Comparison of ENCODE assay signal across 25 cellular contexts in genomic region chr5:25066239-25066638, GRCh38.
DNase-seq lines count a peak whose midpoint lies in the region; ATAC-seq, FAIRE-seq and TF ChIP-seq lines count a peak whose summit lies in the region.
"Had no signal": no experiment of that assay in that cellular context is flagged by ENCODE, and none has a peak within 500 bp of the region (broad histone marks: within the 10 kb centered on the region; RNA-seq: fewer than 3 reads in every experiment).

No MANE protein-coding gene starts in this region.

- H2BK5ac ChIP-seq in H1 (ENCODE audit: low read depth, low read length) = no peak overlapping the region

- FAIRE-seq in HepG2 (lab: Jason Lieb, UNC) (no peak), H1 (lab: Jason Lieb, UNC) (no peak)
- FAIRE-seq: GM12878, GM12892, GM18507 had no signal

- H3K9me3 ChIP-seq in HepG2 (ENCODE audit: low read length) (peaks cover 17% of the 10 kb centered on the region), right lobe of liver (no peaks in the 10 kb centered on the region), H1 (ENCODE audit: insufficient read depth in 2 of 2, low read depth in 1 of 2, low read length in 1 of 2) (no peaks in the 10 kb centered on the region)
- H3K9me3 ChIP-seq: BE2C, BLaER1 had no signal

- no peak for TF ChIP-seq EP300 in HepG2 (IDR thresholded peaks at IDR 0.05; ENCODE audit: low read depth in 2 of 2, low read length in 2 of 2)
- no peak for TF ChIP-seq EP300 in HepG2 (CRISPR knock-in tag; IDR thresholded peaks at IDR 0.05; ENCODE audit: borderline replicate concordance)
- TF ChIP-seq EP300 in Ishikawa (IDR thresholded peaks at IDR 0.05; ENCODE audit: borderline replicate concordance) = no peak
- no peak for TF ChIP-seq EP300 in H1 (IDR thresholded peaks at IDR 0.05; ENCODE audit: borderline replicate concordance in 1 of 2, low read depth in 2 of 2, low read length in 2 of 2)

- H3K79me2 ChIP-seq in HepG2 (ENCODE audit: insufficient read depth, low read length) = no peaks in the 10 kb centered on the region
- no peaks in the 10 kb centered on the region for H3K79me2 ChIP-seq in H1 (ENCODE audit: control insufficient read depth in 1 of 2, insufficient read depth in 2 of 2, low read length in 2 of 2)

- no peak overlapping the region for H3K4me2 ChIP-seq in HepG2 (ENCODE audit: low read depth, low read length)
- no peak overlapping the region for H3K4me2 ChIP-seq in H1 (ENCODE audit: insufficient read depth in 1 of 2, low read depth in 2 of 2, low read length in 2 of 2)
- H3K4me2 ChIP-seq: BLaER1 had no signal

- no peaks in the 10 kb centered on the region for H3K23me2 ChIP-seq in H1 (ENCODE audit: low read depth, low read length)

- H4K8ac ChIP-seq in H1 (ENCODE audit: extremely low read depth, insufficient read depth, low read length) = no peak overlapping the region

- H3K79me1 ChIP-seq in H1 (ENCODE audit: low read depth, low read length) = no peaks in the 10 kb centered on the region

- no TSS peak for BruUV-seq in HepG2 (replicated peaks; lab: Mats Ljungman, UMichigan)

- H2BK12ac ChIP-seq in H1 (ENCODE audit: low read depth, low read length) = no peak overlapping the region

- POLR2A ChIA-PET in HepG2 (lab: Yijun Ruan, JAX) (no interaction called here), H1 (lab: Charles Lee; ENCODE audit: partially characterized antibody) (no interaction called here)

- 10% methylated on average over 1 of the region's 1 CpG for WGBS in HepG2 (ENCODE audit: low lambda C conversion rate)
- 56% methylated on average over 1 of the region's 1 CpG for WGBS in right lobe of liver (ENCODE audit: insufficient coverage, low coverage, low lambda C conversion rate, missing lambda C conversion rate)
- 85% methylated on average over 1 of the region's 1 CpG; no CpG with 5 or more reads in 1 of the 2 experiments for WGBS in H1 (ENCODE audit: extremely low coverage in 1 of 2, insufficient coverage in 1 of 2, insufficient read length in 1 of 2, insufficient replicate concordance in 2 of 2, low coverage in 1 of 2, low lambda C conversion rate in 2 of 2, missing lambda C conversion rate in 1 of 2), 2 experiments

- no peak overlapping the region for H3K4ac ChIP-seq in H1 (replicated peaks; ENCODE audit: insufficient read length, low read depth, low read length)

- H3K36me3 ChIP-seq in HepG2 (replicated peaks in 1 of 2; ENCODE audit: control insufficient read depth in 1 of 2, insufficient read depth in 2 of 2, low read length in 2 of 2) (no peaks in the 10 kb centered on the region), right lobe of liver (no peaks in the 10 kb centered on the region), H1 (ENCODE audit: control insufficient read depth in 2 of 4, insufficient read depth in 4 of 4, low read length in 3 of 4) (no peaks in the 10 kb centered on the region)
- H3K36me3 ChIP-seq: BE2C, BLaER1 had no signal

- H2AFZ ChIP-seq in HepG2 (ENCODE audit: low read length) = no peak overlapping the region
- no peak overlapping the region for H2AFZ ChIP-seq in H1 (ENCODE audit: low read length)

- H3K9ac ChIP-seq in HepG2 (ENCODE audit: insufficient read depth, low read depth, low read length) = no peak overlapping the region
- no peak overlapping the region for H3K9ac ChIP-seq in H1 (replicated peaks in 1 of 4; ENCODE audit: extremely low read depth in 1 of 4, low read depth in 3 of 4, low read length in 3 of 4)
- H3K9ac ChIP-seq: BLaER1 had no signal

- H4K20me1 ChIP-seq in HepG2 (ENCODE audit: insufficient read depth, low read length) = no peaks in the 10 kb centered on the region
- no peaks in the 10 kb centered on the region for H4K20me1 ChIP-seq in H1 (replicated peaks in 1 of 2; ENCODE audit: control insufficient read depth in 1 of 2, insufficient read depth in 2 of 2, low read length in 2 of 2)
- H4K20me1 ChIP-seq: BLaER1 had no signal

- no peak for ATAC-seq in HepG2
- ATAC-seq in right lobe of liver = no peak
- no peak for ATAC-seq in HG02973 (IDR thresholded peaks at IDR 0.05; ENCODE audit: unreplicated experiment)
- ATAC-seq: GM12878 had no signal

- no peak overlapping the region for H4K91ac ChIP-seq in H1 (replicated peaks; ENCODE audit: insufficient read length, low read length)

- intact Hi-C loops in HepG2 (cut with micrococcal nuclease; ENCODE audit: unreplicated experiment) (no loop called here), right lobe of liver (cut with DNase I) (no loop called here)

- no peak overlapping the region for H3K14ac ChIP-seq in H1 (ENCODE audit: insufficient read length)

- CTCF ChIA-PET in HepG2 (lab: Yijun Ruan, JAX; ENCODE audit: low intra/inter-chr PET ratio, low total read pairs) = no interaction called here
- CTCF ChIA-PET in H1 (lab: Charles Lee; ENCODE audit: partially characterized antibody) = no interaction called here

- H3K27me3 ChIP-seq in HepG2 (ENCODE audit: control insufficient read depth in 1 of 2, insufficient read depth in 2 of 2, low read length in 2 of 2) = no peaks in the 10 kb centered on the region; a peak in 1 of 5 replicates
- no peaks in the 10 kb centered on the region for H3K27me3 ChIP-seq in right lobe of liver
- no peaks in the 10 kb centered on the region for H3K27me3 ChIP-seq in H1 (replicated peaks in 1 of 4; ENCODE audit: control insufficient read depth in 3 of 4, extremely low read depth in 1 of 4, insufficient read depth in 3 of 4, low read length in 3 of 4)
- H3K27me3 ChIP-seq: BE2C, BLaER1 had no signal

- no peak for TF ChIP-seq CTCF in HepG2 (CRISPR knock-in tag; IDR thresholded peaks at IDR 0.05)
- no peak for TF ChIP-seq CTCF in right lobe of liver (IDR thresholded peaks at IDR 0.05)
- no peak for TF ChIP-seq CTCF in H1 (IDR thresholded peaks at IDR 0.05; ENCODE audit: control extremely low read depth in 1 of 3, insufficient read depth in 1 of 3, low read depth in 1 of 3, low read length in 3 of 3)

- H3K18ac ChIP-seq in H1 (ENCODE audit: extremely low read depth, low read length) = no peak overlapping the region

- in situ Hi-C loops in HepG2 (cut with HindIII; ENCODE audit: extremely low pct_ligation_motif_present, low pct_unique_long_range_greater_than_20kb) = no loop called here

- H3K4me3 ChIP-seq in HepG2 (replicated peaks in 1 of 3; ENCODE audit: insufficient read depth in 1 of 3, low read depth in 2 of 3, low read length in 3 of 3) (no peak overlapping the region), right lobe of liver (no peak overlapping the region), H1 (ENCODE audit: extremely low read depth in 1 of 4, insufficient read depth in 2 of 4, low read depth in 3 of 4, low read length in 4 of 4) (no peak overlapping the region)
- H3K4me3 ChIP-seq: BLaER1, GM12878 had no signal

- no peak for DNase-seq in HepG2 (ENCODE audit: low spot score)
- DNase-seq in right lobe of liver = no peak
- DNase-seq in H1 (ENCODE audit: low read depth in 1 of 2, low spot score in 2 of 2) = no peak
- DNase-seq in NCI-H2081 (lab: John Stamatoyannopoulos, UW) = no peak
- DNase-seq: ACHN; BE2C; C1 segment of cervical spinal cord; CD4-positive, alpha-beta memory T cell; CD4-positive, CD25-positive, alpha-beta regulatory T cell; CD8-positive, alpha-beta memory T cell; COR-L47; DMS 273 treated with DMSO at 0.1 percent for 48 hours; DMS153; DMS53; DMS79; DND-41; EL; GDM1 had no signal

- no peak for TF ChIP-seq RAD21 in HepG2 (CRISPR knock-in tag; IDR thresholded peaks at IDR 0.05)
- TF ChIP-seq RAD21 in Ishikawa (IDR thresholded peaks at IDR 0.05; ENCODE audit: low read depth) = no peak
- no peak for TF ChIP-seq RAD21 in H1 (IDR thresholded peaks at IDR 0.05 in 1 of 2, conservative IDR thresholded peaks at IDR 0.05 in 1 of 2; ENCODE audit: low read depth in 2 of 2, low read length in 2 of 2)

- H2BK15ac ChIP-seq in H1 (ENCODE audit: low read length) = no peak overlapping the region

- H2BK120ac ChIP-seq in H1 (replicated peaks; ENCODE audit: low read depth, low read length) = no peak overlapping the region

- no peaks in the 10 kb centered on the region for H3K4me1 ChIP-seq in HepG2 (ENCODE audit: insufficient read depth, low read length)
- no peaks in the 10 kb centered on the region for H3K4me1 ChIP-seq in right lobe of liver
- H3K4me1 ChIP-seq in H1 (replicated peaks in 1 of 4; ENCODE audit: control insufficient read depth in 3 of 4, insufficient read depth in 4 of 4, low read length in 3 of 4) = no peaks in the 10 kb centered on the region
- H3K4me1 ChIP-seq: BLaER1 had no signal

- H3K27ac ChIP-seq in HepG2 (ENCODE audit: extremely low read length, insufficient read depth, low read length) (no peak overlapping the region), right lobe of liver (no peak overlapping the region), H1 (ENCODE audit: low read depth, low read length) (no peak overlapping the region)
- H3K27ac ChIP-seq: 22Rv1, BLaER1 had no signal

- H4K5ac ChIP-seq in H1 (ENCODE audit: insufficient read length, low read depth, low read length) = no peak overlapping the region

- no peak overlapping the region for H2BK20ac ChIP-seq in H1 (ENCODE audit: low read length)

- H2AK5ac ChIP-seq in H1 (ENCODE audit: low read depth, low read length) = no peak overlapping the region

- no peak overlapping the region for H3K56ac ChIP-seq in H1 (replicated peaks; ENCODE audit: insufficient read length, low read depth, low read length)

- no peak for TF ChIP-seq POLR2A in HepG2 (IDR thresholded peaks at IDR 0.05; ENCODE audit: insufficient read depth in 1 of 2, low read depth in 2 of 2, low read length in 2 of 2)
- TF ChIP-seq POLR2A in right lobe of liver (IDR thresholded peaks at IDR 0.05) = no peak
- TF ChIP-seq POLR2A in H1 (IDR thresholded peaks at IDR 0.05; ENCODE audit: control extremely low read depth in 1 of 2, low read depth in 2 of 2, low read length in 2 of 2) = no peak

- no peak overlapping the region for H3K23ac ChIP-seq in H1 (ENCODE audit: insufficient read length)

TF ChIP-seq in HepG2, 621 proteins besides CTCF, POLR2A, EP300 and RAD21:
- TF ChIP-seq YEATS4 (CRISPR knock-in tag; IDR thresholded peaks at IDR 0.05; ENCODE audit: borderline replicate concordance) (no peak), CEBPB (IDR thresholded peaks at IDR 0.05; ENCODE audit: borderline replicate concordance, low read depth, low read length) (peak; percentile 75), TEAD2 (CRISPR knock-in tag; IDR thresholded peaks at IDR 0.05) (no peak)

TF ChIP-seq in Ishikawa, 13 proteins besides CTCF, POLR2A, EP300 and RAD21:
- TF ChIP-seq CEBPB (IDR thresholded peaks at IDR 0.05) = peak; percentile 24; the same call in 1 of the 2 replicates
- TF ChIP-seq TEAD4 (IDR thresholded peaks at IDR 0.05) = no peak
- TF ChIP-seq TCF12 (IDR thresholded peaks at IDR 0.05; ENCODE audit: low read depth) = no peak

TF ChIP-seq in H1, 55 proteins besides CTCF, POLR2A, EP300 and RAD21 (continues in another document):
- TF ChIP-seq SUZ12 (IDR thresholded peaks at IDR 0.05; ENCODE audit: low read length) (no peak), FOSL1 (IDR thresholded peaks at IDR 0.05; ENCODE audit: insufficient read depth, low read depth, low read length) (no peak), CBX8 (IDR thresholded peaks at IDR 0.05; ENCODE audit: borderline replicate concordance, low read depth, low read length) (no peak), CEBPB (IDR thresholded peaks at IDR 0.05; ENCODE audit: low read depth, low read length) (peak; percentile 93), MAFK (IDR thresholded peaks at IDR 0.05; ENCODE audit: low read depth, low read length) (no peak)

Comparison
In these comparisons a context has a peak if more than half of its experiments do, and no peak if none do; other contexts are left out.
1. Of the 41 proteins assayed by ChIP-seq in both HepG2 and H1: peak only in HepG2: none; only in H1: none; in both: CEBPB; in neither: 40.